ENCODE assay signal across 22 cellular contexts in the genomic region with DNA sequence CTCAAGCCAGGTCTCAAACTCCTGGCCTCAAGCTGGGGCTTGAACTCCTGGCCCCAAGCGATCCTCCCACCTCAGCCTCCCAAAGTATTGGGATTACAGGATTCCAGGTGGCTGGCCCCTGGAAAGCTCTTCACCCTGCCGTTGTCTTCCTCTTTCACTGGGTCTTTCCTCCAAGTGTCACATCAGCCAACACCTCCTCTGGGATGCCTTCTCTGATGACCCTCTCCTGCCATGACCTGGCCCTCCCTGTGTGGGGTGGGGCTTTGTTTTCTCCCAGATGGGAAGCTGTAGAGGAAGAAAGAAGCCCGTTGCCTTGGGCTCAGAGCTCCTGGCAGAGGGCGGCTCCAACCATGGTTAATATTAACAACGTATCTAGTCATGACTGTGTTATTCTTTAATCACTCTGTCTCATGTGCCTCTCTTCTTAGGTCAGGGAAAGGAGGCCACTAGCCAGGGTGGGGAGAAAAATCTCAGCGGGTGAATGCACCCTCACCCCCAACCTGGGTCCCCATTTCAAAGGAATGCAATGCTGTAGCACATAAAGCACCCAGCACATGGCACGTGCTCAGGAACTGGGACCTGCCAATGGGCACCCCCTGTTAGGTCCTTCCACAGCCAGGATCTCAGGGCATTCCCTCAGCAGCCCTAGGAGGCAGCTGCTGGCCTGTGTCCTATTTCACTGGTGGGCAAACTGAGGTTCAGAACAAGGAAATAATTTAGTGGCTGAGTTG. TPM values are rescaled to one million over a fixed set of nuclear protein-coding genes. Genes with fewer than 3 reads are reported as not detected.
DNase-seq lines count a peak whose midpoint lies in the region; ATAC-seq and TF ChIP-seq lines count a peak whose summit lies in the region.
"Had no signal": no experiment of that assay in that cellular context is flagged by ENCODE, and none has a peak within 500 bp of the region (broad histone marks: within the 10 kb centered on the region; RNA-seq: fewer than 3 reads in every experiment).

No MANE protein-coding gene starts in this region.

- H3K9ac ChIP-seq in fibroblast of lung (ENCODE audit: insufficient read depth, low read length) = peak overlapping the region; percentile 7

- H3K9me3 Mint-ChIP-seq in HFFc6 (no peaks in the 10 kb centered on the region), type B pancreatic cell (no peaks in the 10 kb centered on the region)
- H3K9me3 Mint-ChIP-seq: activated naive CD4-positive, alpha-beta T cell treated with anti-CD3 and anti-CD28 coated beads, Interleukin-2, amount 10 ng/mL, durations not matched to agents 7 days and 5 days; activated T-cell treated with anti-CD3 and anti-CD28 coated beads, Interleukin-2, amount 50 U/mL, for 4 hours had no signal

- H3K27ac Mint-ChIP-seq in HFFc6 (peak overlapping the region; percentile 61), type B pancreatic cell (peak overlapping the region; percentile 27)
- H3K27ac Mint-ChIP-seq: activated CD8-positive, alpha-beta T cell treated with anti-CD3 and anti-CD28 coated beads, Interleukin-2, amount 10 ng/mL, durations not matched to agents 7 days and 5 days; activated naive CD4-positive, alpha-beta T cell treated with anti-CD3 and anti-CD28 coated beads, Interleukin-2, amount 10 ng/mL, durations not matched to agents 7 days and 5 days; B cell had no signal

- H3K27ac ChIP-seq in fibroblast of lung (ENCODE audit: insufficient read depth, low read length) = no peak overlapping the region
- H3K27ac ChIP-seq: neutrophil, right atrium auricular region, tibial nerve had no signal

- H3K4me3 ChIP-seq in fibroblast of lung (replicated peaks in 1 of 4; ENCODE audit: control extremely low read depth in 1 of 4, insufficient read depth in 1 of 4, low read depth in 3 of 4, low read length in 4 of 4) (no peak overlapping the region), mucosa of descending colon (no peak overlapping the region)
- H3K4me3 ChIP-seq: HAP-1, right atrium auricular region, tibial nerve had no signal

- H3K9me3 ChIP-seq in fibroblast of lung (ENCODE audit: control insufficient read depth, insufficient read depth, low read depth, low read length) (no peaks in the 10 kb centered on the region), mucosa of descending colon (no peaks in the 10 kb centered on the region)
- H3K9me3 ChIP-seq: HAP-1, neutrophil, right atrium auricular region, tibial nerve had no signal

- no peak for TF ChIP-seq CTCF in HFFc6 (IDR thresholded peaks at IDR 0.05)
- no peak for TF ChIP-seq CTCF in fibroblast of lung (conservative IDR thresholded peaks at IDR 0.05 in 1 of 2, IDR thresholded peaks at IDR 0.05 in 1 of 2; ENCODE audit: low read depth in 1 of 2, low read length in 2 of 2)
- TF ChIP-seq CTCF in mucosa of descending colon (IDR thresholded peaks at IDR 0.05) = no peak
- TF ChIP-seq CTCF in type B pancreatic cell (conservative IDR thresholded peaks at IDR 0.05) = no peak

- H3K4me3 Mint-ChIP-seq in HFFc6 (no peak overlapping the region), type B pancreatic cell (no peak overlapping the region)
- H3K4me3 Mint-ChIP-seq: activated CD8-positive, alpha-beta T cell treated with anti-CD3 and anti-CD28 coated beads, Interleukin-2, amount 10 ng/mL, durations not matched to agents 7 days and 5 days; activated naive CD4-positive, alpha-beta T cell treated with anti-CD3 and anti-CD28 coated beads, Interleukin-2, amount 10 ng/mL, durations not matched to agents 7 days and 5 days; activated T-cell treated with anti-CD3 and anti-CD28 coated beads, Interleukin-2, amount 50 U/mL, for 4 hours; B cell had no signal

- no peaks in the 10 kb centered on the region for H3K36me3 ChIP-seq in fibroblast of lung (ENCODE audit: control insufficient read depth, insufficient read depth, low read length)
- no peaks in the 10 kb centered on the region for H3K36me3 ChIP-seq in mucosa of descending colon (ENCODE audit: low read depth)
- H3K36me3 ChIP-seq: neutrophil, right atrium auricular region, tibial nerve had no signal

- H3K4me2 ChIP-seq in fibroblast of lung (ENCODE audit: extremely low read depth, insufficient read depth, low read length) = no peak overlapping the region

- intact Hi-C loops in mucosa of descending colon (cut with DNase I, micrococcal nuclease) = no loop called here
- intact Hi-C loops in left ventricle myocardium superior (cut with micrococcal nuclease) = no loop called here

- 0 out of 2 replicates have a peak, but pooled peaks cover 2% of the 10 kb centered on the region for H3K27me3 Mint-ChIP-seq in HFFc6 (ENCODE audit: insufficient read depth)
- no peaks in the 10 kb centered on the region for H3K27me3 Mint-ChIP-seq in type B pancreatic cell

- peaks cover 9% of the 10 kb centered on the region for H3K4me1 ChIP-seq in fibroblast of lung (ENCODE audit: control insufficient read depth, extremely low read depth, insufficient read depth, low read length)
- peaks cover 4% of the 10 kb centered on the region for H3K4me1 ChIP-seq in mucosa of descending colon (ENCODE audit: low read depth)
- H3K4me1 ChIP-seq: HAP-1 had no signal

- H4K20me1 ChIP-seq in fibroblast of lung (ENCODE audit: control insufficient read depth, extremely low read depth, insufficient read depth, low read length) = peaks cover 2% of the 10 kb centered on the region

- H2AFZ ChIP-seq in fibroblast of lung (ENCODE audit: low read length) = no peak overlapping the region

- ATAC-seq in mucosa of descending colon (peak; percentile 55), left ventricle myocardium superior (no peak)
- ATAC-seq: activated CD8-positive, alpha-beta T cell treated with anti-CD3 and anti-CD28 coated beads, Interleukin-2, amount 10 ng/mL, durations not matched to agents 7 days and 5 days; activated T-cell treated with anti-CD3 and anti-CD28 coated beads, Interleukin-2, amount 50 U/mL, for 4 hours; Panc1 had no signal

- no peaks in the 10 kb centered on the region for H3K27me3 ChIP-seq in fibroblast of lung (ENCODE audit: control insufficient read depth, insufficient read depth, low read length)
- H3K27me3 ChIP-seq: right atrium auricular region, tibial nerve had no signal

- DNase-seq in HFFc6 = no peak
- DNase-seq in fibroblast of lung (ENCODE audit: low read depth in 2 of 2) = no peak
- DNase-seq in mucosa of descending colon = peak in 1 of 3 donors; percentile 30
- DNase-seq in type B pancreatic cell (ENCODE audit: extremely low spot score, unreplicated experiment) = no peak
- DNase-seq in AG20443 (ENCODE audit: low spot score) = no peak
- DNase-seq in cerebellar nuclear complex (lab: John Stamatoyannopoulos, UW) = no peak
- no peak for DNase-seq in NCI-H187 treated with DMSO at 0.1 percent for 48 hours (lab: John Stamatoyannopoulos, UW)
- DNase-seq in left ventricle myocardium superior = no peak
- DNase-seq: activated CD8-positive, alpha-beta T cell treated with anti-CD3 and anti-CD28 coated beads, Interleukin-2, amount 10 ng/mL, durations not matched to agents 7 days and 5 days; activated naive CD4-positive, alpha-beta T cell treated with anti-CD3 and anti-CD28 coated beads, Interleukin-2, amount 10 ng/mL, durations not matched to agents 7 days and 5 days; activated T-cell treated with anti-CD3 and anti-CD28 coated beads, Interleukin-2, amount 50 U/mL, for 4 hours; aorta; GF-D8; midbrain; NCI-H1436; NCI-H774 had no signal

- H3K4me1 Mint-ChIP-seq in HFFc6 (ENCODE audit: low read depth) = peaks cover 47% of the 10 kb centered on the region
- peaks cover 30% of the 10 kb centered on the region for H3K4me1 Mint-ChIP-seq in type B pancreatic cell (ENCODE audit: unreplicated experiment)
- H3K4me1 Mint-ChIP-seq: activated naive CD4-positive, alpha-beta T cell treated with anti-CD3 and anti-CD28 coated beads, Interleukin-2, amount 10 ng/mL, durations not matched to agents 7 days and 5 days; B cell had no signal

- no peaks in the 10 kb centered on the region for H3K79me2 ChIP-seq in fibroblast of lung (ENCODE audit: control insufficient read depth, insufficient read depth, low read length)

- H3K36me3 Mint-ChIP-seq in HFFc6 (ENCODE audit: low read depth) (no peaks in the 10 kb centered on the region), type B pancreatic cell (no peaks in the 10 kb centered on the region)
- H3K36me3 Mint-ChIP-seq: activated naive CD4-positive, alpha-beta T cell treated with anti-CD3 and anti-CD28 coated beads, Interleukin-2, amount 10 ng/mL, durations not matched to agents 7 days and 5 days had no signal

RNA-seq across cellular contexts. Expression of gene DNM1, which starts 8.5 kb away (rescaled TPM):
- total RNA-seq in HFFc6 (2021; fragmentation: NEBNext Ultra II Directional; extraction: Animal tissue kit (Norgen Biotek cat#: 25700)) = 10 to 100 TPM; 17.4 to 38.2 (median 32.7) TPM
- total RNA-seq in fibroblast of lung (11.8 and 30.4 TPM in 2 replicates), mucosa of descending colon (10 to 100 TPM in 1 of 3 donors, 1 to 10 TPM in 2; 4.0 to 19.0 (median 6.7) TPM), type B pancreatic cell (ENCODE audit: low replicate concordance) (16.3 and 112 TPM in 2 replicates), left ventricle myocardium superior (5.4 TPM)
- polyA plus RNA-seq in fibroblast of lung = 3.7 and 11.6 TPM in 2 replicates
- polyA plus RNA-seq in fibroblast of lung (2012) = 7.7 and 22.6 TPM in 2 replicates
- 14.2 and 47.3 TPM in 2 replicates for polyA minus RNA-seq in fibroblast of lung (ENCODE audit: low replicate concordance)

RNA-seq across cellular contexts. Expression of gene CIZ1, which starts 20.3 kb away (rescaled TPM):
- total RNA-seq in HFFc6 (2021; fragmentation: NEBNext Ultra II Directional; extraction: Animal tissue kit (Norgen Biotek cat#: 25700)) = 100 to 1,000 TPM; 119 to 168 (median 148) TPM
- total RNA-seq in fibroblast of lung (21.3 and 27.2 TPM in 2 replicates), mucosa of descending colon (100 to 1,000 TPM in 2 of 3 donors, 10 to 100 TPM in 1; 88.0 to 176 (median 105) TPM), type B pancreatic cell (ENCODE audit: low replicate concordance) (141 and 186 TPM in 2 replicates), left ventricle myocardium superior (76.6 TPM)
- polyA plus RNA-seq in fibroblast of lung = 26.1 and 48.4 TPM in 2 replicates
- polyA plus RNA-seq in fibroblast of lung (2012) = 71.3 and 119 TPM in 2 replicates
- polyA minus RNA-seq in fibroblast of lung (ENCODE audit: low replicate concordance) = 169 and 276 TPM in 2 replicates

RNA-seq across cellular contexts. Expression of gene BBLN, which starts 51.7 kb away (rescaled TPM):
- total RNA-seq in HFFc6 (2021; fragmentation: NEBNext Ultra II Directional; extraction: Animal tissue kit (Norgen Biotek cat#: 25700)) = 10 to 100 TPM; 45.7 to 63.2 (median 50.5) TPM
- 22.1 and 29.4 TPM in 2 replicates for total RNA-seq in fibroblast of lung
- 23.8 TPM in 2 replicates for polyA plus RNA-seq in fibroblast of lung
- 46.5 and 66.7 TPM in 2 replicates for polyA plus RNA-seq in fibroblast of lung (2012)
- 9.5 and 10.2 TPM in 2 replicates for polyA minus RNA-seq in fibroblast of lung (ENCODE audit: low replicate concordance)
- 10 to 100 TPM; 33.7 to 46.8 (median 37.6) TPM for total RNA-seq in mucosa of descending colon
- 108 and 150 TPM in 2 replicates for total RNA-seq in type B pancreatic cell (ENCODE audit: low replicate concordance)
- 41.7 TPM for total RNA-seq in left ventricle myocardium superior
